Comparison of ENCODE assay signal across 1 cellular context in genomic region chr7:135774284-135774683, GRCh38.
A peak's percentile ranks its signal among the peaks of the same experiment; 100 is the strongest.
TF ChIP-seq lines count a peak whose summit lies in the region.

No MANE protein-coding gene starts in this region.

TF ChIP-seq in HepG2, 621 proteins besides CTCF, POLR2A, EP300 and RAD21:
- TF ChIP-seq ZNF660 (CRISPR knock-in tag; IDR thresholded peaks at IDR 0.05; ENCODE audit: borderline replicate concordance, low read depth) (no peak), ZNF775 (CRISPR knock-in tag; IDR thresholded peaks at IDR 0.05; ENCODE audit: borderline replicate concordance) (no peak), ZNF780A (CRISPR knock-in tag; IDR thresholded peaks at IDR 0.05) (no peak), BHLHE40 (IDR thresholded peaks at IDR 0.05; ENCODE audit: low read length) (no peak), ZNF207 (IDR thresholded peaks at IDR 0.05; ENCODE audit: borderline replicate concordance) (no peak), SNAPC4 (CRISPR knock-in tag; IDR thresholded peaks at IDR 0.05) (no peak), AGO2 (optimal IDR thresholded peaks at IDR 0.05; ENCODE audit: low read depth, low read length) (no peak), SAP130 (CRISPR knock-in tag; IDR thresholded peaks at IDR 0.05; ENCODE audit: low read depth) (peak; percentile 19; the same call in 1 of the 2 replicates)
